8 cellular contexts compared by ENCODE assay signal in the genomic region with DNA sequence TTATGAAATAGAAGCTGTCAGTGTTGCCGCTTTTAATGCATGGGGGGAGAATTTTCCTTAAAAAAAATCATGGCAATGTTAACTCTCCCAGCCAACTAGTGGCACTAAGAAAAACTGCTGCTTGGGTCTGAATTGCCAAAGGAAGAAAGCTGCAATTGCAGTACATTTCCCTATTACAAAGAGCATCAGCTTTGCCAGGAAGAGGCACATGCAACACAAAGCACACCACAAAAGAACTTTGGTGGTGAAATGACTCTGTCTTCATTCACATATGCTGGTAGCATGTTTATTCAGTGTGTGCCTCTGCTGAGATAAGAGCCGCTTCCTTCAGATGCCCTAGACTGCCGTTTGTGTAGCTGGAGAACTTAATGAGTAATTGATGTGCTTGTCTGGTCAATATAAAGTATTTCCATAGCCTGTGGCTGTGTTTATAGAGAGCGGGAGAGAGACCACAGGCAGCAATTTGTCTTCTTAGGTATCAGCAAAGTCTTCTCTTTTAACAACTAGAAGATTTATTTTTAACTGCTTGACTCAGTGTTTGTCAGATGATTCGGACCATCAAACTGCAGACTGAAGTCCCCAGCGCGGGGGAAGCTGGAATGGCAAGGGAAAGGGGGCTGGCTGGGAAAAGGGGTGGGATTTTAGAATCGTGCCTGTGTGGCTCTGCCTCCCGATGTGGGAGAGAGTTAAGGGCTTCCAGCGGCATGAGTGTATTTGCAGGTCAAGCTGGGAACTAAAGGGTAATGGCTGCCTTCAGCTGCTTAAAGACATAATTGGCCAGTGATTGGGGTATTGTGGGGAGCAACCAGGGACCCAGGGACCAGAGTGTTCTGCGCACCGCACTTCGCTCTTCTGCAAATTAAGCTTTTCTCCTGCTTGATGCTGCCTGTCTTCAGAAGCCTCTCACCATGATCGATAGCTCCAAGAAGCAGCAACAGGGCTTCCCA.
DNase-seq lines count a peak whose midpoint lies in the region; FAIRE-seq and TF ChIP-seq lines count a peak whose summit lies in the region.

No MANE protein-coding gene starts in this region.

- H3K4me1 Mint-ChIP-seq in brain, result peaks cover 75% of the 10 kb centered on the region

- no peak overlapping the region for H3K4me3 ChIP-seq in effector memory CD4-positive, alpha-beta T cell (ENCODE audit: insufficient read depth, low read depth, low read length, poor library complexity, severe bottlenecking)

- H3K36me3 ChIP-seq in effector memory CD4-positive, alpha-beta T cell (ENCODE audit: control insufficient read depth, insufficient read depth, low read length), result no peaks in the 10 kb centered on the region

- H3K27me3 Mint-ChIP-seq in brain, result peaks cover 6% of the 10 kb centered on the region

- no peaks in the 10 kb centered on the region for H3K9me3 ChIP-seq in effector memory CD4-positive, alpha-beta T cell (ENCODE audit: control insufficient read depth, low read length)

- H3K4me3 Mint-ChIP-seq in brain, result peak overlapping the region; percentile 78 to 87 (median 82)

- no peak for TF ChIP-seq POLR2A in GM12892 (IDR thresholded peaks at IDR 0.05; ENCODE audit: low read depth, low read length)

- H3K4me1 ChIP-seq in effector memory CD4-positive, alpha-beta T cell (ENCODE audit: control insufficient read depth, insufficient read depth, low read length, poor library complexity, severe bottlenecking), result no peaks in the 10 kb centered on the region

- H3K9me3 Mint-ChIP-seq in brain, result no peaks in the 10 kb centered on the region

- H3K27me3 ChIP-seq in effector memory CD4-positive, alpha-beta T cell (replicated peaks; ENCODE audit: control insufficient read depth, insufficient read depth, low read length, poor library complexity, severe bottlenecking), result no peaks in the 10 kb centered on the region

- DNase-seq in ELR (ENCODE audit: low read depth), result peak; percentile 65
- DNase-seq in NCI-H2081 (lab: John Stamatoyannopoulos, UW), result peak; percentile 75 to 82
- peak; percentile 23 for DNase-seq in smooth muscle cell of the brain vasculature (ENCODE audit: low read depth, low spot score)
- DNase-seq in effector memory CD4-positive, alpha-beta T cell, result no peak
- DNase-seq in GM12892 (ENCODE audit: insufficient read length), result no peak
- DNase-seq in HUDEP-2 (lab: John Stamatoyannopoulos, UW; ENCODE audit: unreplicated experiment in 76 of 76), result no peak

- FAIRE-seq in islet of Langerhans (lab: Jason Lieb, UNC) (peak; percentile 79), GM12892 (lab: Jason Lieb, UNC) (no peak)

- peak overlapping the region; percentile 53 to 96 (median 88) for H3K27ac Mint-ChIP-seq in brain

- H3K36me3 Mint-ChIP-seq in brain, result no peaks in the 10 kb centered on the region

- no peak overlapping the region for H3K27ac ChIP-seq in effector memory CD4-positive, alpha-beta T cell (ENCODE audit: insufficient read depth, low read length, poor library complexity, severe bottlenecking)

- TF ChIP-seq CTCF in brain (conservative IDR thresholded peaks at IDR 0.05), result peak in 1 of 2 experiments; percentile 69

Comparison
In these comparisons a context has a peak if more than half of its experiments do, and no peak if none do; other contexts are left out.
1. DNase-seq: peak in ELR (single experiment), NCI-H2081 (2 of 2) and smooth muscle cell of the brain vasculature (single experiment); none in effector memory CD4-positive, alpha-beta T cell (0 of 3), GM12892 (single experiment) and HUDEP-2 (0 of 76).